In the genomic region with DNA sequence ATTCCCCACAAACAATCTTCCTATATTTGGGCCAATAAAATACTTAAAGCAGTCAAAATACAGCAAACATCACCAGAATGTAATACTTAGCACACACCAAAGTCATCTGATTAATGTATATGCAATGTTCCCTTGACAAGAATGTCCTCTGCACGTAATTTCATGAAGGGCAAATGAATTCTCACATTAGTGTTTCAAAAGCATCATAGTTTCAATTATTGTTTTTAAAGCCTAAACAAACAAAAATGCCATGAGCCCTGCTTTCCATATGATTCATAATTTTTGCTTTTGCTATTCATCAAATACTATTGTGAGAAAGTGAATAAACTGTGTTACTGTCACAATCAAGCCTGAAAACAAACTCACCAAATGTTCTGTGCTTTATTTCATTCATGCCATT, we compare ENCODE assay signal across 1 cellular context.
TF ChIP-seq lines count a peak whose summit lies in the region.

No MANE protein-coding gene starts in this region.

TF ChIP-seq in A549, 52 proteins besides CTCF, POLR2A, EP300 and RAD21 (continued from another document):
- TF ChIP-seq, protein P1, sequence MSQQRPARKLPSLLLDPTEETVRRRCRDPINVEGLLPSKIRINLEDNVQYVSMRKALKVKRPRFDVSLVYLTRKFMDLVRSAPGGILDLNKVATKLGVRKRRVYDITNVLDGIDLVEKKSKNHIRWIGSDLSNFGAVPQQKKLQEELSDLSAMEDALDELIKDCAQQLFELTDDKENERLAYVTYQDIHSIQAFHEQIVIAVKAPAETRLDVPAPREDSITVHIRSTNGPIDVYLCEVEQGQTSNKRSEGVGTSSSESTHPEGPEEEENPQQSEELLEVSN (IDR thresholded peaks at IDR 0.05; ENCODE audit: borderline replicate concordance, low read depth), result no peak
